In the genomic region with DNA sequence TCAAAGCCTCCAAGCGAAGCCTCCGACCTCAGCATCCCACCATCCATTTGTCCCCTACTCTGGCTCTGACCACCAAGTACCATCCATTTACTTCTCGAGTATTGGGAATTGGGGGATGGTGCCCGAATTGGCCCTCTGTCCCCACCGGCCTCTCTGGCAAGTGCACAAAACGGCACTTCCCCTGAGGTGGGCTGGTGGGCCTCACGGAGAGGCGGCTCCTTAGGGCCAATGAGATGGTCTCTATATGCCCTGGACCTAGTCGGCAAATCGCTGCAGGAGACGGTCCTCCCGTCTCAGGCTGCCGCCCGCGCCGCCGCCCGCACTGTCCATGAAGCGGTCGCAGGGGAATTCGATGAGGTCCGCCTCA, we compare ENCODE assay signal across 1 cellular context.
TF ChIP-seq lines count a peak whose summit lies in the region.

No MANE protein-coding gene starts in this region.

TF ChIP-seq in endothelial cell of umbilical vein, 7 proteins besides CTCF, POLR2A, EP300 and RAD21 (continued from another document):
- TF ChIP-seq, protein P1, sequence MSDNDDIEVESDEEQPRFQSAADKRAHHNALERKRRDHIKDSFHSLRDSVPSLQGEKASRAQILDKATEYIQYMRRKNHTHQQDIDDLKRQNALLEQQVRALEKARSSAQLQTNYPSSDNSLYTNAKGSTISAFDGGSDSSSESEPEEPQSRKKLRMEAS (IDR thresholded peaks at IDR 0.05; ENCODE audit: insufficient read depth, insufficient read length) = no peak
- TF ChIP-seq EZH2 (IDR thresholded peaks at IDR 0.05; ENCODE audit: borderline replicate concordance, low read depth, low read length, severe bottlenecking) (no peak), GATA2 (IDR thresholded peaks at IDR 0.05; ENCODE audit: insufficient read depth, insufficient read length, low read depth, low read length) (no peak), MYC (IDR thresholded peaks at IDR 0.05; ENCODE audit: low read depth, low read length) (no peak)
